In the genomic region with DNA sequence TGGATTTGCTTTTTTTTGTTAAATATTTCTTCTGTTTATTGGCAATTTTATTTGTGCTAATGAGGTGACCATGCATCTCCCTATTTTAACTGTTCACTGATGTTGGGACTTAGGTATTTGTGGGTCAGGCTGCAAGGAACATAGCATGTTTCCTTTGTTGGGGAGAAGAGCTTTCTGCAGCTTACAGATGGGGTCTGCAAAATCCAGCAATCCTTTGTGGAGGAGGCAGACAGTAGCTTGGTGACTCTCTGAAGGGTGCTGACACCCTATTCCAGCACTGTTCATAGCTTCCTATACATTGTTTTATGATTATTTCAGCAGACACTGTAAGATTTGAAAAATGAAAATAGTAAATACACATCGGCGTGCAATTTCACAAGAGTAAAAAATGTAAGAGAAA, we compare ENCODE assay signal across 1 cellular context.
TF ChIP-seq lines count a peak whose summit lies in the region.

No MANE protein-coding gene starts in this region.

TF ChIP-seq in WTC11, 78 proteins besides CTCF, POLR2A, EP300 and RAD21 (continued from another document):
- TF ChIP-seq, protein P1, sequence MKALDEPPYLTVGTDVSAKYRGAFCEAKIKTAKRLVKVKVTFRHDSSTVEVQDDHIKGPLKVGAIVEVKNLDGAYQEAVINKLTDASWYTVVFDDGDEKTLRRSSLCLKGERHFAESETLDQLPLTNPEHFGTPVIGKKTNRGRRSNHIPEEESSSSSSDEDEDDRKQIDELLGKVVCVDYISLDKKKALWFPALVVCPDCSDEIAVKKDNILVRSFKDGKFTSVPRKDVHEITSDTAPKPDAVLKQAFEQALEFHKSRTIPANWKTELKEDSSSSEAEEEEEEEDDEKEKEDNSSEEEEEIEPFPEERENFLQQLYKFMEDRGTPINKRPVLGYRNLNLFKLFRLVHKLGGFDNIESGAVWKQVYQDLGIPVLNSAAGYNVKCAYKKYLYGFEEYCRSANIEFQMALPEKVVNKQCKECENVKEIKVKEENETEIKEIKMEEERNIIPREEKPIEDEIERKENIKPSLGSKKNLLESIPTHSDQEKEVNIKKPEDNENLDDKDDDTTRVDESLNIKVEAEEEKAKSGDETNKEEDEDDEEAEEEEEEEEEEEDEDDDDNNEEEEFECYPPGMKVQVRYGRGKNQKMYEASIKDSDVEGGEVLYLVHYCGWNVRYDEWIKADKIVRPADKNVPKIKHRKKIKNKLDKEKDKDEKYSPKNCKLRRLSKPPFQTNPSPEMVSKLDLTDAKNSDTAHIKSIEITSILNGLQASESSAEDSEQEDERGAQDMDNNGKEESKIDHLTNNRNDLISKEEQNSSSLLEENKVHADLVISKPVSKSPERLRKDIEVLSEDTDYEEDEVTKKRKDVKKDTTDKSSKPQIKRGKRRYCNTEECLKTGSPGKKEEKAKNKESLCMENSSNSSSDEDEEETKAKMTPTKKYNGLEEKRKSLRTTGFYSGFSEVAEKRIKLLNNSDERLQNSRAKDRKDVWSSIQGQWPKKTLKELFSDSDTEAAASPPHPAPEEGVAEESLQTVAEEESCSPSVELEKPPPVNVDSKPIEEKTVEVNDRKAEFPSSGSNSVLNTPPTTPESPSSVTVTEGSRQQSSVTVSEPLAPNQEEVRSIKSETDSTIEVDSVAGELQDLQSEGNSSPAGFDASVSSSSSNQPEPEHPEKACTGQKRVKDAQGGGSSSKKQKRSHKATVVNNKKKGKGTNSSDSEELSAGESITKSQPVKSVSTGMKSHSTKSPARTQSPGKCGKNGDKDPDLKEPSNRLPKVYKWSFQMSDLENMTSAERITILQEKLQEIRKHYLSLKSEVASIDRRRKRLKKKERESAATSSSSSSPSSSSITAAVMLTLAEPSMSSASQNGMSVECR (CRISPR knock-in tag; IDR thresholded peaks at IDR 0.05; ENCODE audit: borderline replicate concordance), result no peak
